Comparison of ENCODE assay signal across 14 cellular contexts in genomic region chr2:3151153-3151918, GRCh38.
DNase-seq lines count a peak whose midpoint lies in the region; ATAC-seq and TF ChIP-seq lines count a peak whose summit lies in the region.
"Had no signal": no experiment of that assay in that cellular context is flagged by ENCODE, and none has a peak within 500 bp of the region (broad histone marks: within the 10 kb centered on the region; RNA-seq: fewer than 3 reads in every experiment).

No MANE protein-coding gene starts in this region.

- TF ChIP-seq CTCF in GM06990 (IDR thresholded peaks at IDR 0.05; ENCODE audit: insufficient read depth, low read length, poor library complexity, severe bottlenecking) (no peak), WERI-Rb-1 (IDR thresholded peaks at IDR 0.05; ENCODE audit: low read depth, low read length) (no peak), esophagus squamous epithelium (IDR thresholded peaks at IDR 0.05) (no peak)

- H3K27me3 ChIP-seq in GM06990 (replicated peaks; ENCODE audit: control insufficient read depth, insufficient read depth, low read length) (no peaks in the 10 kb centered on the region), WERI-Rb-1 (ENCODE audit: insufficient read depth, low read depth, severe bottlenecking) (no peaks in the 10 kb centered on the region), esophagus squamous epithelium (no peaks in the 10 kb centered on the region), right cardiac atrium (ENCODE audit: control insufficient read depth, insufficient read depth) (no peaks in the 10 kb centered on the region)
- H3K27me3 ChIP-seq: left lung, neutrophil, Peyer's patch had no signal

- no peak overlapping the region for H3K4me3 ChIP-seq in GM06990 (replicated peaks; ENCODE audit: low read depth, low read length)
- H3K4me3 ChIP-seq in Jurkat, Clone E6-1 (ENCODE audit: low read length), result no peak overlapping the region
- H3K4me3 ChIP-seq in WERI-Rb-1 (ENCODE audit: low read depth, low read length), result no peak overlapping the region
- no peak overlapping the region for H3K4me3 ChIP-seq in esophagus squamous epithelium
- H3K4me3 ChIP-seq in right cardiac atrium (ENCODE audit: low read length), result no peak overlapping the region
- H3K4me3 ChIP-seq: left lung, Peyer's patch had no signal

- peaks cover 6% of the 10 kb centered on the region for H3K9me3 ChIP-seq in WERI-Rb-1 (ENCODE audit: severe bottlenecking)
- H3K9me3 ChIP-seq in esophagus squamous epithelium, result no peaks in the 10 kb centered on the region
- no peaks in the 10 kb centered on the region for H3K9me3 ChIP-seq in right cardiac atrium (ENCODE audit: control insufficient read depth, low read length)
- H3K9me3 ChIP-seq: neutrophil, Peyer's patch had no signal

- peak; percentile 51 for DNase-seq in GM06990 (ENCODE audit: extremely low read depth, insufficient read length)
- peak; percentile 40 for DNase-seq in Jurkat, Clone E6-1 (ENCODE audit: low read depth, low spot score)
- DNase-seq in WERI-Rb-1, result peak; percentile 76
- DNase-seq in esophagus squamous epithelium (lab: John Stamatoyannopoulos, UW), result no peak
- DNase-seq in DMS79 treated with DMSO at 0.1 percent for 48 hours (lab: John Stamatoyannopoulos, UW), result no peak
- DNase-seq in NCI-H2227 treated with DMSO at 0.1 percent for 48 hours (lab: John Stamatoyannopoulos, UW), result no peak
- DNase-seq in right cardiac atrium, result no peak
- DNase-seq: aorta; effector memory CD4-positive, alpha-beta T cell; left lung; NCI-H1930; Peyer's patch had no signal

- 80 to 85% methylated on average over 1 to 6 of the region's 6 CpGs for WGBS in esophagus squamous epithelium, 2 donors
- 87% methylated on average over 6 of the region's 6 CpGs for WGBS in right cardiac atrium

- ATAC-seq in GM19467 (IDR thresholded peaks at IDR 0.05; ENCODE audit: unreplicated experiment), result peak; percentile 47
- no peak for ATAC-seq in right cardiac atrium
- ATAC-seq: left lung had no signal

- H3K4me1 ChIP-seq in esophagus squamous epithelium (peaks cover 0 to 15% (median 0%) of the 10 kb centered on the region in 3 donors), right cardiac atrium (ENCODE audit: control insufficient read depth, insufficient read depth, low read length) (no peaks in the 10 kb centered on the region)
- H3K4me1 ChIP-seq: left lung, Peyer's patch had no signal

- TF ChIP-seq POLR2A in esophagus squamous epithelium (IDR thresholded peaks at IDR 0.05), result no peak

- H3K36me3 ChIP-seq in GM06990 (ENCODE audit: control insufficient read depth, insufficient read depth, low read length) (no peaks in the 10 kb centered on the region), WERI-Rb-1 (no peaks in the 10 kb centered on the region), esophagus squamous epithelium (no peaks in the 10 kb centered on the region)
- H3K36me3 ChIP-seq: left lung, neutrophil, Peyer's patch had no signal

- intact Hi-C loops in esophagus squamous epithelium (cut with DNase I), result no loop called here
- intact Hi-C loops in right cardiac atrium (cut with DNase I), result no loop called here

- peak overlapping the region; percentile 39 for H3K27ac ChIP-seq in WERI-Rb-1
- H3K27ac ChIP-seq in esophagus squamous epithelium, result no peak overlapping the region
- no peak overlapping the region for H3K27ac ChIP-seq in right cardiac atrium (ENCODE audit: low read length)
- H3K27ac ChIP-seq: left lung, neutrophil, Peyer's patch had no signal

Comparison
In these comparisons a context has a peak if more than half of its experiments do, and no peak if none do; other contexts are left out.
1. DNase-seq: peak in GM06990 (single experiment), Jurkat, Clone E6-1 (single experiment) and WERI-Rb-1 (single experiment); none in esophagus squamous epithelium (single experiment), DMS79 treated with DMSO at 0.1 percent for 48 hours (single experiment), NCI-H2227 treated with DMSO at 0.1 percent for 48 hours (single experiment) and right cardiac atrium (0 of 3).